Comparison of ENCODE assay signal across 25 cellular contexts in genomic region chr6:95408111-95408510, GRCh38.
"Had no signal": no experiment of that assay in that cellular context is flagged by ENCODE, and none has a peak within 500 bp of the region (broad histone marks: within the 10 kb centered on the region; RNA-seq: fewer than 3 reads in every experiment).

No MANE protein-coding gene starts in this region.

- FAIRE-seq: endometrium, islet of Langerhans had no signal

- H3K4me3 ChIP-seq: gastrocnemius medialis, heart left ventricle, hepatocyte, left lung, mucosa of descending colon, prostate gland, sigmoid colon, stomach, thyroid gland, vagina had no signal

- H3K36me3 ChIP-seq: gastrocnemius medialis, heart left ventricle, left lung, prostate gland, sigmoid colon, stomach, thyroid gland, vagina had no signal

- DNase-seq: cortex of kidney; effector memory CD8-positive, alpha-beta T cell; gastrocnemius medialis; heart left ventricle; left cardiac atrium; left lung; mesenchymal stem cell; mucosa of descending colon; naive B cell; right cardiac atrium; sigmoid colon; stimulated activated CD4-positive, alpha-beta T cell treated with anti-CD3 and anti-CD28 coated beads, Interleukin-2, amount 100 ng/mL, for 24 hours; stimulated activated CD4-positive, alpha-beta T cell treated with anti-CD3 and anti-CD28 coated beads, Interleukin-4, amount 100 ng/mL, for 24 hours; stimulated activated naive CD4-positive, alpha-beta T cell treated with Interleukin-2 at 50 U/mL for 16 hours; stomach; thyroid gland; trophoblast cell had no signal

- ATAC-seq: effector memory CD8-positive, alpha-beta T cell; gastrocnemius medialis; heart left ventricle; left cardiac atrium; left lung; mucosa of descending colon; natural killer cell treated with Interleukin-12 subunit alpha and Interleukin-12 subunit beta and Interleukin-15 and Interleukin-18, amount 100 ng/mL, for 72 hours; right cardiac atrium; stimulated activated effector memory CD8-positive, alpha-beta T cell treated with anti-CD3 and anti-CD28 coated beads, Interleukin-12 subunit alpha, Interleukin-12 subunit beta, amount 100 ng/mL, for 72 hours had no signal

- H3K27me3 ChIP-seq: gastrocnemius medialis, heart left ventricle, hepatocyte, left lung, sigmoid colon, stomach, thyroid gland, vagina had no signal

- H3K4me2 ChIP-seq: hepatocyte had no signal

- H2AFZ ChIP-seq: hepatocyte, parathyroid adenoma had no signal

- H3K9ac ChIP-seq: parathyroid adenoma had no signal

- H3K4me1 ChIP-seq: gastrocnemius medialis, heart left ventricle, left lung, parathyroid adenoma, prostate gland, sigmoid colon, stomach, thyroid gland, vagina had no signal

- H3K79me2 ChIP-seq: hepatocyte, parathyroid adenoma had no signal

- H3K9me3 ChIP-seq: gastrocnemius medialis, left lung, mucosa of descending colon, prostate gland, sigmoid colon, stomach, thyroid gland, vagina had no signal

- H3K27ac ChIP-seq: gastrocnemius medialis, heart left ventricle, hepatocyte, left lung, parathyroid adenoma, prostate gland, sigmoid colon, stomach, thyroid gland, vagina had no signal
